2 cellular contexts compared by ENCODE assay signal in the genomic region with DNA sequence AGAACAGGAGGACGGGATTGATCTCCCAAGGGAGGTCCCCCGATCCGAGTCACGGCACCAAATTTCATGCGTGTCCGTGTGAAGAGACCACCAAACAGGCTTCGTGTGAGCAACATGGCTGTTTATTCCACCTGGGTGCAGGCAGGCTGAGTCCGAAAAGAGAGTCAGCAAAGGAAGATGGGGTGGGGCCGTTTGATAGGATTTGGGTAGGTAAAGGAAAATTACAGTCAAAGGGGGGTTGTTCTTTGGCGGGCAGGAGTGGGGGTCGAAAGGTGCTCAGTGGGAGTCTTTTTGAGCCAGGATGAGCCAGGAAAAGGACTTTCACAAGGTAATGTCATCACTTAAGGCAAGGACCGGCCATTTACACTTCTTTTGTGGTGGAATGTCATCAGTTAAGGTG.
A peak's percentile ranks its signal among the peaks of the same experiment; 100 is the strongest.
TF ChIP-seq lines count a peak whose summit lies in the region.

No MANE protein-coding gene starts in this region.

TF ChIP-seq in GM23338, 12 proteins besides CTCF, POLR2A, EP300 and RAD21 (continued from another document):
- TF ChIP-seq CREB1 (CRISPR knock-in tag; IDR thresholded peaks at IDR 0.05; ENCODE audit: low read depth): peak; percentile 9; the same call in 1 of the 2 replicates

TF ChIP-seq in WTC11, 78 proteins besides CTCF, POLR2A, EP300 and RAD21 (continued from another document):
- TF ChIP-seq AFF4 (CRISPR knock-in tag; IDR thresholded peaks at IDR 0.05; ENCODE audit: borderline replicate concordance) (peak; percentile 77; the same call in 1 of the 2 replicates), TEAD1 (CRISPR knock-in tag; IDR thresholded peaks at IDR 0.05) (peak; percentile 88), ZNF281 (CRISPR knock-in tag; IDR thresholded peaks at IDR 0.05) (peak; percentile 85; the same call in 1 of the 2 replicates), E2F5 (CRISPR knock-in tag; IDR thresholded peaks at IDR 0.05) (peak; percentile 23; the same call in 1 of the 2 replicates), CREM (CRISPR knock-in tag; IDR thresholded peaks at IDR 0.05) (peak; percentile 50; the same call in 1 of the 2 replicates)
- TF ChIP-seq, protein P1, sequence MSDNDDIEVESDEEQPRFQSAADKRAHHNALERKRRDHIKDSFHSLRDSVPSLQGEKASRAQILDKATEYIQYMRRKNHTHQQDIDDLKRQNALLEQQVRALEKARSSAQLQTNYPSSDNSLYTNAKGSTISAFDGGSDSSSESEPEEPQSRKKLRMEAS (CRISPR knock-in tag; IDR thresholded peaks at IDR 0.05): peak; percentile 23; the same call in 1 of the 2 replicates
